Comparison of ENCODE assay signal across 12 cellular contexts in genomic region chr17:2124391-2124790, GRCh38.
DNase-seq lines count a peak whose midpoint lies in the region; TF ChIP-seq lines count a peak whose summit lies in the region.
"Had no signal": no experiment of that assay in that cellular context is flagged by ENCODE, and none has a peak within 500 bp of the region (broad histone marks: within the 10 kb centered on the region; RNA-seq: fewer than 3 reads in every experiment).

No MANE protein-coding gene starts in this region.

- H3K36me3 ChIP-seq in BLaER1, result peaks cover 60% of the 10 kb centered on the region
- H3K36me3 ChIP-seq in endodermal cell (ENCODE audit: control insufficient read depth, insufficient read depth, low read length), result peaks cover 43% of the 10 kb centered on the region
- H3K36me3 ChIP-seq in trophoblast cell (ENCODE audit: control insufficient read depth in 1 of 2, insufficient read depth in 2 of 2, low read length in 2 of 2), result peaks cover 3 to 5% of the 10 kb centered on the region in 2 experiments

- H3K27ac ChIP-seq in BLaER1, result peak overlapping the region; percentile 40
- H3K27ac ChIP-seq in endodermal cell (ENCODE audit: low read depth, low read length), result no peak overlapping the region
- H3K27ac ChIP-seq in trophoblast cell (ENCODE audit: low read depth, low read length), result no peak overlapping the region

- H3K9me3 Mint-ChIP-seq in HFFc6, result no peaks in the 10 kb centered on the region
- no peaks in the 10 kb centered on the region for H3K9me3 Mint-ChIP-seq in endodermal cell
- no peaks in the 10 kb centered on the region for H3K9me3 Mint-ChIP-seq in nephron progenitor cell

- peak overlapping the region; percentile 87 for H3K27ac Mint-ChIP-seq in HFFc6
- H3K27ac Mint-ChIP-seq in endodermal cell, result peak overlapping the region; percentile 81
- peak overlapping the region; percentile 47 for H3K27ac Mint-ChIP-seq in nephron progenitor cell

- H3K36me3 Mint-ChIP-seq in HFFc6 (ENCODE audit: low read depth) (peaks cover 14% of the 10 kb centered on the region), endodermal cell (ENCODE audit: low read depth) (peaks cover 30% of the 10 kb centered on the region), nephron progenitor cell (ENCODE audit: low read depth) (peaks cover 39% of the 10 kb centered on the region)

- no peaks in the 10 kb centered on the region for H3K79me1 ChIP-seq in trophoblast cell (ENCODE audit: low read length)

- TF ChIP-seq CTCF in HFFc6 (IDR thresholded peaks at IDR 0.05), result no peak
- no peak for TF ChIP-seq CTCF in endodermal cell (conservative IDR thresholded peaks at IDR 0.05)
- no peak for TF ChIP-seq CTCF in nephron progenitor cell (IDR thresholded peaks at IDR 0.05)

- no peak overlapping the region for H2BK12ac ChIP-seq in trophoblast cell (ENCODE audit: low read length)

- no peak overlapping the region for H3K23ac ChIP-seq in trophoblast cell (ENCODE audit: low read length)

- H3K27me3 ChIP-seq in BLaER1 (no peaks in the 10 kb centered on the region), endodermal cell (ENCODE audit: control insufficient read depth, insufficient read depth, low read length, poor library complexity, severe bottlenecking) (no peaks in the 10 kb centered on the region), trophoblast cell (ENCODE audit: insufficient read depth, low read length) (no peaks in the 10 kb centered on the region)

- no peak overlapping the region for H2AFZ ChIP-seq in trophoblast cell (ENCODE audit: insufficient read depth, low read length, poor library complexity)

- H3K4me3 Mint-ChIP-seq in HFFc6 (peak overlapping the region; percentile 44), endodermal cell (no peak overlapping the region), nephron progenitor cell (no peak overlapping the region)

- H4K20me1 ChIP-seq in BLaER1, result peaks cover 12% of the 10 kb centered on the region; the same call in 1 of the 2 replicates

- no peak overlapping the region for H4K91ac ChIP-seq in trophoblast cell (ENCODE audit: low read depth, low read length)

- no peak overlapping the region for H3K18ac ChIP-seq in trophoblast cell (ENCODE audit: low read length)

- H3K4me1 ChIP-seq in BLaER1 (peaks cover 26% of the 10 kb centered on the region), endodermal cell (ENCODE audit: control insufficient read depth, insufficient read depth, low read length) (peaks cover 22% of the 10 kb centered on the region), trophoblast cell (ENCODE audit: control insufficient read depth in 1 of 2, insufficient read depth in 2 of 2, low read length in 2 of 2) (peaks cover 3 to 5% of the 10 kb centered on the region in 2 experiments)

- no peaks in the 10 kb centered on the region for H3K9me3 ChIP-seq in BLaER1
- no peaks in the 10 kb centered on the region for H3K9me3 ChIP-seq in endodermal cell (ENCODE audit: control insufficient read depth, low read length)
- H3K9me3 ChIP-seq in trophoblast cell (ENCODE audit: insufficient read depth, low read depth, low read length), result peaks cover 3% of the 10 kb centered on the region
- H3K9me3 ChIP-seq: Caco-2 had no signal

- peaks cover 1% of the 10 kb centered on the region for H3K79me2 ChIP-seq in trophoblast cell (ENCODE audit: control insufficient read depth, insufficient read depth, low read length, poor library complexity)

- DNase-seq in HFFc6 (no peak), endodermal cell (peak; percentile 71), nephron progenitor cell (no peak), OCI-M1 (lab: John Stamatoyannopoulos, UW) (no peak), trophoblast cell (no peak), NCI-H2107 (lab: John Stamatoyannopoulos, UW) (no peak), NCI-H1092 (lab: John Stamatoyannopoulos, UW) (no peak)
- DNase-seq: activated gamma-delta T cell treated with Interleukin-2 at 50 U/mL for 16 hours, Caco-2, islet precursor cell, NCI-H187 treated with DMSO at 0.1 percent for 48 hours had no signal

- H3K4ac ChIP-seq in trophoblast cell (ENCODE audit: low read depth, low read length), result no peak overlapping the region

- H3K27me3 Mint-ChIP-seq in HFFc6 (ENCODE audit: insufficient read depth), result peaks cover 1% of the 10 kb centered on the region; the same call in 1 of the 2 replicates
- no peaks in the 10 kb centered on the region for H3K27me3 Mint-ChIP-seq in endodermal cell (ENCODE audit: insufficient read depth)
- H3K27me3 Mint-ChIP-seq in nephron progenitor cell (ENCODE audit: low read depth, poor library complexity), result peaks cover 4% of the 10 kb centered on the region

- H2AK5ac ChIP-seq in trophoblast cell (ENCODE audit: low read length), result no peak overlapping the region

- H3K9ac ChIP-seq in BLaER1, result 0 out of 2 replicates have a peak overlapping the region, but pooled peaks have one; percentile 2
- H3K9ac ChIP-seq in endodermal cell (ENCODE audit: extremely low read depth, low read length, poor library complexity, severe bottlenecking), result no peak overlapping the region
- no peak overlapping the region for H3K9ac ChIP-seq in trophoblast cell (ENCODE audit: low read length)

- no peak overlapping the region for H4K12ac ChIP-seq in trophoblast cell (ENCODE audit: low read depth, low read length)

- H3K4me3 ChIP-seq in BLaER1 (no peak overlapping the region), endodermal cell (ENCODE audit: low read length) (peak overlapping the region; percentile 16), trophoblast cell (ENCODE audit: low read depth, low read length) (no peak overlapping the region)

- WGBS in endodermal cell (ENCODE audit: insufficient coverage in 1 of 2, insufficient read length in 1 of 2), 2 experiments, result 74 to 84% methylated on average over 4 to 6 of the region's 6 CpGs
- no CpG with 5 or more reads among the region's 6 CpGs for WGBS in trophoblast cell (ENCODE audit: extremely low coverage, insufficient coverage, insufficient read length)

- no peak overlapping the region for H2BK5ac ChIP-seq in trophoblast cell (ENCODE audit: low read depth, low read length, poor library complexity)

- H3K4me1 Mint-ChIP-seq in HFFc6 (ENCODE audit: low read depth) (peaks cover 52% of the 10 kb centered on the region), endodermal cell (peaks cover 34% of the 10 kb centered on the region), nephron progenitor cell (peaks cover 33% of the 10 kb centered on the region)

- peak overlapping the region; percentile 61 for H3K4me2 ChIP-seq in BLaER1
- H3K4me2 ChIP-seq in trophoblast cell (ENCODE audit: low read length), result no peak overlapping the region

- no peak overlapping the region for H2BK120ac ChIP-seq in trophoblast cell (ENCODE audit: insufficient read depth, low read length, poor library complexity)

- no peak overlapping the region for H4K8ac ChIP-seq in trophoblast cell (ENCODE audit: low read depth, low read length)

- H3K14ac ChIP-seq in trophoblast cell (ENCODE audit: low read length), result no peak overlapping the region
